Comparison of ENCODE assay signal across 21 cellular contexts in the genomic region with DNA sequence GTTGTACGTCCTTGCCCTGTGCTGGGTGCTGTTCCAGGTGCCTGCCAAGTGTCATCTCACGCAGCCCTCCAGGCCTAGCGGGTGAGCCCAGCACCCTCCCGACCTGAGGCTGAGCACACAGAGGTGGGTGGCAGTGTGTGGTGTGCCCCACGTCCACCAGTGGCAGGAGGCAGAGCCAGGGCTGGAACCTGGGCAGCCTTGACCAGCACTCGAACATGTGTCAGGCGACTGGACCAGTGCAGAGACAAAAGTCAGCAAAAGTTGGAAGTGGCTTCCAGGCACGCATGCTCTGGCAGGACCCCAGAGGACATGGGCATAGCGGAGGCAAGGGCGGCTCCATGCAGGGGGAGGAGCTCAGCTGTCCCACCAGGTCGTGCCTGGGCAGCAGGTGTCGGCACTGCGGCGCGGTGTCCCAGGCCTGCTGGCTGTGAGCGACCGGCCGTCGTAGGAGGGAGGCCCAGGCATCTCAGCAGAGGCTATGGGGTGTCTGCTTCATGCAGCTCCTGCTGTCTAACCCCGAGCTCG. TPM values are rescaled to one million over a fixed set of nuclear protein-coding genes. Genes with fewer than 3 reads are reported as not detected.
DNase-seq lines count a peak whose midpoint lies in the region; ATAC-seq, FAIRE-seq and TF ChIP-seq lines count a peak whose summit lies in the region.
"Had no signal": no experiment of that assay in that cellular context is flagged by ENCODE, and none has a peak within 500 bp of the region (broad histone marks: within the 10 kb centered on the region; RNA-seq: fewer than 3 reads in every experiment).

No MANE protein-coding gene starts in this region.

- H4K8ac ChIP-seq in H1 (ENCODE audit: extremely low read depth, insufficient read depth, low read length) (no peak overlapping the region), neuronal stem cell (ENCODE audit: low read depth, low read length) (no peak overlapping the region)

- no peak for TF ChIP-seq EP300 in H1 (IDR thresholded peaks at IDR 0.05; ENCODE audit: borderline replicate concordance in 1 of 2, low read depth in 2 of 2, low read length in 2 of 2)

- H4K5ac ChIP-seq in H1 (ENCODE audit: insufficient read length, low read depth, low read length): no peak overlapping the region

- no peak overlapping the region for H4K91ac ChIP-seq in H1 (replicated peaks; ENCODE audit: insufficient read length, low read length)
- H4K91ac ChIP-seq in neuronal stem cell (ENCODE audit: low read depth, low read length, poor library complexity): no peak overlapping the region

- no peak for ATAC-seq in HG03378 (IDR thresholded peaks at IDR 0.05; ENCODE audit: unreplicated experiment)

- H2BK20ac ChIP-seq in H1 (ENCODE audit: low read length): no peak overlapping the region

- no peaks in the 10 kb centered on the region for H4K20me1 ChIP-seq in BLaER1 treated with 17β-estradiol and CSF1 and Interleukin-3, amounts not matched to agents 10 nM and 100 nM
- no peaks in the 10 kb centered on the region for H4K20me1 ChIP-seq in H1 (replicated peaks in 1 of 2; ENCODE audit: control insufficient read depth in 1 of 2, insufficient read depth in 2 of 2, low read length in 2 of 2)

- H3K56ac ChIP-seq in H1 (replicated peaks; ENCODE audit: insufficient read length, low read depth, low read length): no peak overlapping the region

- H2AFZ ChIP-seq in H1 (ENCODE audit: low read length) (no peak overlapping the region), neuronal stem cell (ENCODE audit: low read length) (no peak overlapping the region)

- no peak for FAIRE-seq in H1 (lab: Jason Lieb, UNC)
- FAIRE-seq: A204.1, D721Med, G401.6, GM12891 had no signal

- no peaks in the 10 kb centered on the region for H3K79me2 ChIP-seq in H1 (ENCODE audit: control insufficient read depth in 1 of 2, insufficient read depth in 2 of 2, low read length in 2 of 2)

- H3K4me1 ChIP-seq in BLaER1 treated with 17β-estradiol and CSF1 and Interleukin-3, amounts not matched to agents 10 nM and 100 nM: peaks cover 85 to 91% (median 88%) of the 10 kb centered on the region in 10 experiments
- H3K4me1 ChIP-seq in H1 (replicated peaks in 1 of 4; ENCODE audit: control insufficient read depth in 3 of 4, insufficient read depth in 4 of 4, low read length in 3 of 4): peaks cover 0 to 2% (median 0%) of the 10 kb centered on the region in 4 experiments; a peak in 1 of 7 replicates
- H3K4me1 ChIP-seq in neuronal stem cell (ENCODE audit: control insufficient read depth in 2 of 2, insufficient read depth in 1 of 2, low read depth in 1 of 2, low read length in 2 of 2): no peaks in the 10 kb centered on the region
- H3K4me1 ChIP-seq: HAP-1 had no signal

- TF ChIP-seq POLR2A in H1 (IDR thresholded peaks at IDR 0.05; ENCODE audit: control extremely low read depth in 1 of 2, low read depth in 2 of 2, low read length in 2 of 2): no peak

- H3K14ac ChIP-seq in H1 (ENCODE audit: insufficient read length) (no peak overlapping the region), neuronal stem cell (ENCODE audit: low read length) (no peak overlapping the region)

- POLR2A ChIA-PET in H1 (lab: Charles Lee; ENCODE audit: partially characterized antibody): no interaction called here

- no peaks in the 10 kb centered on the region for H3K23me2 ChIP-seq in H1 (ENCODE audit: low read depth, low read length)

- CTCF ChIA-PET in H1 (lab: Charles Lee; ENCODE audit: partially characterized antibody): interaction anchor here (0.5 to 6.9 kb wide), 2 partner anchors 14 to 23 kb away, joined by 3 to 51 read pairs; no protein-coding TSS in a partner anchor

- H2BK15ac ChIP-seq in H1 (ENCODE audit: low read length): no peak overlapping the region
- H2BK15ac ChIP-seq in neuronal stem cell (ENCODE audit: low read length): peak overlapping the region; percentile 30

- no peak overlapping the region for H3K23ac ChIP-seq in H1 (ENCODE audit: insufficient read length)
- no peak overlapping the region for H3K23ac ChIP-seq in neuronal stem cell (ENCODE audit: low read depth, low read length, poor library complexity)

- DNase-seq in H1 (ENCODE audit: low read depth in 1 of 2, low spot score in 2 of 2) (no peak), neuronal stem cell (ENCODE audit: low spot score) (no peak), COLO668 (lab: John Stamatoyannopoulos, UW; ENCODE audit: unreplicated experiment) (no peak), MV-4-11 (lab: John Stamatoyannopoulos, UW) (no peak), HCEC 1CT (no peak)
- DNase-seq: CD4-positive, alpha-beta memory T cell; COR-L47; DMS153; DMS79 treated with DMSO at 0.1 percent for 48 hours; EL; GOT3; HFFc6 had no signal

- no peaks in the 10 kb centered on the region for H3K27me3 ChIP-seq in BLaER1 treated with 17β-estradiol and CSF1 and Interleukin-3, amounts not matched to agents 10 nM and 100 nM
- H3K27me3 ChIP-seq in H1 (replicated peaks in 1 of 4; ENCODE audit: control insufficient read depth in 3 of 4, extremely low read depth in 1 of 4, insufficient read depth in 3 of 4, low read length in 3 of 4) (no peaks in the 10 kb centered on the region; a peak in 2 of 7 replicates), neuronal stem cell (ENCODE audit: control insufficient read depth in 3 of 3, insufficient read depth in 3 of 3, low read depth in 1 of 3, low read length in 3 of 3) (peaks cover 0 to 18% (median 0%) of the 10 kb centered on the region in 3 experiments)

- H3K9ac ChIP-seq in BLaER1 treated with 17β-estradiol and CSF1 and Interleukin-3, amounts not matched to agents 10 nM and 100 nM: peak overlapping the region in 9 of 11 experiments; percentile 41 to 75 (median 65); a peak in 16 of 22 replicates
- no peak overlapping the region for H3K9ac ChIP-seq in H1 (replicated peaks in 1 of 4; ENCODE audit: extremely low read depth in 1 of 4, low read depth in 3 of 4, low read length in 3 of 4)
- H3K9ac ChIP-seq in neuronal stem cell (ENCODE audit: low read depth, low read length, poor library complexity): no peak overlapping the region
- H3K9ac ChIP-seq: KMS-11 had no signal

- 82% methylated on average over 21 of the region's 21 CpGs; no CpG with 5 or more reads in 1 of the 2 experiments for WGBS in H1 (ENCODE audit: extremely low coverage in 1 of 2, insufficient coverage in 1 of 2, insufficient read length in 1 of 2, insufficient replicate concordance in 2 of 2, low coverage in 1 of 2, low lambda C conversion rate in 2 of 2, missing lambda C conversion rate in 1 of 2), 2 experiments
- no CpG with 5 or more reads among the region's 21 CpGs for WGBS in neuronal stem cell (ENCODE audit: extremely low coverage in 2 of 2, insufficient read length in 2 of 2, insufficient replicate concordance in 1 of 2), 2 donors

- H2BK5ac ChIP-seq in H1 (ENCODE audit: low read depth, low read length): no peak overlapping the region
- H2BK5ac ChIP-seq in neuronal stem cell (ENCODE audit: low read length): no peak overlapping the region

- H3K9me3 ChIP-seq in BLaER1 treated with 17β-estradiol and CSF1 and Interleukin-3, amounts not matched to agents 10 nM and 100 nM (replicated peaks in 1 of 11): peaks cover 0 to 18% (median 4%) of the 10 kb centered on the region in 11 experiments; a peak in 11 of 22 replicates
- H3K9me3 ChIP-seq in H1 (ENCODE audit: insufficient read depth in 2 of 2, low read depth in 1 of 2, low read length in 1 of 2): peaks cover 0 to 10% of the 10 kb centered on the region in 2 experiments; a peak in 2 of 4 replicates
- H3K9me3 ChIP-seq in neuronal stem cell (replicated peaks in 1 of 2; ENCODE audit: control insufficient read depth in 2 of 2, insufficient read depth in 1 of 2, low read depth in 1 of 2, low read length in 2 of 2): peaks cover 0 to 2% of the 10 kb centered on the region in 2 donors
- H3K9me3 ChIP-seq: HAP-1 had no signal

- 0 out of 22 replicates have a peak, but pooled peaks cover 0 to 5% (median 0%) of the 10 kb centered on the region in 11 experiments for H3K36me3 ChIP-seq in BLaER1 treated with 17β-estradiol and CSF1 and Interleukin-3, amounts not matched to agents 10 nM and 100 nM
- no peaks in the 10 kb centered on the region for H3K36me3 ChIP-seq in H1 (ENCODE audit: control insufficient read depth in 2 of 4, insufficient read depth in 4 of 4, low read length in 3 of 4)
- H3K36me3 ChIP-seq in neuronal stem cell (replicated peaks in 1 of 2; ENCODE audit: control insufficient read depth in 2 of 2, insufficient read depth in 2 of 2, low read length in 2 of 2): no peaks in the 10 kb centered on the region
- H3K36me3 ChIP-seq: HAP-1 had no signal

- no peak overlapping the region for H2BK120ac ChIP-seq in H1 (replicated peaks; ENCODE audit: low read depth, low read length)
- H2BK120ac ChIP-seq in neuronal stem cell (ENCODE audit: low read depth, low read length): no peak overlapping the region

- H3K79me1 ChIP-seq in H1 (ENCODE audit: low read depth, low read length) (no peaks in the 10 kb centered on the region), neuronal stem cell (ENCODE audit: low read depth, low read length) (no peaks in the 10 kb centered on the region)

- TF ChIP-seq CTCF in H1 (IDR thresholded peaks at IDR 0.05; ENCODE audit: control extremely low read depth in 1 of 3, insufficient read depth in 1 of 3, low read depth in 1 of 3, low read length in 3 of 3): no peak

- no peak for TF ChIP-seq RAD21 in H1 (IDR thresholded peaks at IDR 0.05 in 1 of 2, conservative IDR thresholded peaks at IDR 0.05 in 1 of 2; ENCODE audit: low read depth in 2 of 2, low read length in 2 of 2)

- H3K4me2 ChIP-seq in BLaER1 treated with 17β-estradiol and CSF1 and Interleukin-3, amounts not matched to agents 10 nM and 100 nM: peak overlapping the region; percentile 71 to 90 (median 86); a peak in 21 of 22 replicates
- no peak overlapping the region for H3K4me2 ChIP-seq in H1 (ENCODE audit: insufficient read depth in 1 of 2, low read depth in 2 of 2, low read length in 2 of 2)
- H3K4me2 ChIP-seq in neuronal stem cell (ENCODE audit: insufficient read depth, low read length, poor library complexity, severe bottlenecking): no peak overlapping the region
- H3K4me2 ChIP-seq: KMS-11 had no signal

- H3K18ac ChIP-seq in H1 (ENCODE audit: extremely low read depth, low read length) (no peak overlapping the region), neuronal stem cell (ENCODE audit: low read length) (peak overlapping the region; percentile 32)

- H2BK12ac ChIP-seq in H1 (ENCODE audit: low read depth, low read length): 0 out of 2 replicates have a peak overlapping the region, but pooled peaks have one; percentile 9
- H2BK12ac ChIP-seq in neuronal stem cell (ENCODE audit: low read length): peak overlapping the region; percentile 77

- H2AK5ac ChIP-seq in H1 (ENCODE audit: low read depth, low read length): no peak overlapping the region
- H2AK5ac ChIP-seq in neuronal stem cell (ENCODE audit: low read depth, low read length): no peak overlapping the region

- H3K4me3 ChIP-seq in BLaER1 treated with 17β-estradiol and CSF1 and Interleukin-3, amounts not matched to agents 10 nM and 100 nM: no peak overlapping the region
- H3K4me3 ChIP-seq in H1 (ENCODE audit: extremely low read depth in 1 of 4, insufficient read depth in 2 of 4, low read depth in 3 of 4, low read length in 4 of 4): no peak overlapping the region
- H3K4me3 ChIP-seq in neuronal stem cell (ENCODE audit: low read length in 2 of 2): no peak overlapping the region
- H3K4me3 ChIP-seq: HAP-1 had no signal

- H3K27ac ChIP-seq in BLaER1 treated with 17β-estradiol and CSF1 and Interleukin-3, amounts not matched to agents 10 nM and 100 nM: peak overlapping the region in 10 of 11 experiments; percentile 20 to 82 (median 75); a peak in 18 of 22 replicates
- no peak overlapping the region for H3K27ac ChIP-seq in H1 (ENCODE audit: low read depth, low read length)
- no peak overlapping the region for H3K27ac ChIP-seq in neuronal stem cell (replicated peaks; ENCODE audit: low read length)
- H3K27ac ChIP-seq: C4-2B, KMS-11 had no signal

- H3K4ac ChIP-seq in H1 (replicated peaks; ENCODE audit: insufficient read length, low read depth, low read length) (no peak overlapping the region), neuronal stem cell (ENCODE audit: low read length) (no peak overlapping the region)

RNA-seq across cellular contexts. Expression of a gene that starts 35.8 kb away (rescaled TPM):
- total RNA-seq in H1 (2021; fragmentation: NEBNext Ultra II Directional; extraction: Animal tissue kit (Norgen Biotek cat#: 25700)): 496 and 507 TPM in 2 replicates
- 693 and 707 TPM in 2 replicates for polyA plus RNA-seq in H1 (2011; rRNA removed)
- polyA plus RNA-seq in H1 (2011; cell fraction: cytosol; rRNA removed): 932 TPM
- 683 TPM for polyA plus RNA-seq in H1 (2011; cell fraction: nucleus; rRNA removed)
- polyA plus RNA-seq in H1 (2012, experiment 1 of 2): 451 to 785 TPM (median 705 TPM) in 4 replicates
- 672 TPM for polyA plus RNA-seq in H1 (2012, experiment 2 of 2)
- 1,101 TPM for polyA plus RNA-seq in H1 (2013, experiment 1 of 2)
- polyA plus RNA-seq in H1 (2013, experiment 2 of 2): 1,112 TPM
- polyA minus RNA-seq in H1 (2011; rRNA and poly(A)+ RNA removed): 205 and 258 TPM in 2 replicates
- polyA minus RNA-seq in H1 (2011; cell fraction: cytosol; rRNA and poly(A)+ RNA removed): 116 TPM
- polyA minus RNA-seq in H1 (2011; cell fraction: nucleus; rRNA and poly(A)+ RNA removed): 127 TPM
- 874 TPM for polyA plus RNA-seq in neuronal stem cell (2013, experiment 1 of 2)
- 829 TPM for polyA plus RNA-seq in neuronal stem cell (2013, experiment 2 of 2)

RNA-seq across cellular contexts. Expression of a gene that starts 35.9 kb away (rescaled TPM):
- total RNA-seq in H1 (2021; fragmentation: NEBNext Ultra II Directional; extraction: Animal tissue kit (Norgen Biotek cat#: 25700)): 47.9 and 52.2 TPM in 2 replicates
- polyA plus RNA-seq in H1 (2011; rRNA removed): 64.0 and 69.7 TPM in 2 replicates
- 60.0 TPM for polyA plus RNA-seq in H1 (2011; cell fraction: cytosol; rRNA removed)
- 79.9 TPM for polyA plus RNA-seq in H1 (2011; cell fraction: nucleus; rRNA removed)
- 29.4 to 44.5 TPM (median 41.7 TPM) in 4 replicates for polyA plus RNA-seq in H1 (2012, experiment 1 of 2)
- polyA plus RNA-seq in H1 (2012, experiment 2 of 2): 39.1 TPM
- polyA plus RNA-seq in H1 (2013, experiment 1 of 2): 33.5 TPM
- polyA plus RNA-seq in H1 (2013, experiment 2 of 2): 31.9 TPM
- polyA minus RNA-seq in H1 (2011; rRNA and poly(A)+ RNA removed): 64.3 and 73.2 TPM in 2 replicates
- polyA minus RNA-seq in H1 (2011; cell fraction: cytosol; rRNA and poly(A)+ RNA removed): 61.1 TPM
- polyA minus RNA-seq in H1 (2011; cell fraction: nucleus; rRNA and poly(A)+ RNA removed): 38.0 TPM
- 25.0 TPM for polyA plus RNA-seq in neuronal stem cell (2013, experiment 1 of 2)
- polyA plus RNA-seq in neuronal stem cell (2013, experiment 2 of 2): 25.5 TPM

Comparison
In these comparisons a context has a peak if more than half of its experiments do, and no peak if none do; other contexts are left out.
1. H3K27ac ChIP-seq: peak in BLaER1 treated with 17β-estradiol and CSF1 and Interleukin-3, amounts not matched to agents 10 nM and 100 nM (10 of 11); none in H1 (single experiment) and neuronal stem cell (single experiment).
2. H3K4me2 ChIP-seq: peak in BLaER1 treated with 17β-estradiol and CSF1 and Interleukin-3, amounts not matched to agents 10 nM and 100 nM (11 of 11); none in H1 (0 of 2) and neuronal stem cell (single experiment).
3. H3K9ac ChIP-seq: peak in BLaER1 treated with 17β-estradiol and CSF1 and Interleukin-3, amounts not matched to agents 10 nM and 100 nM (9 of 11); none in H1 (0 of 4) and neuronal stem cell (single experiment).